Comparison of ENCODE assay signal across 11 cellular contexts in the genomic region with DNA sequence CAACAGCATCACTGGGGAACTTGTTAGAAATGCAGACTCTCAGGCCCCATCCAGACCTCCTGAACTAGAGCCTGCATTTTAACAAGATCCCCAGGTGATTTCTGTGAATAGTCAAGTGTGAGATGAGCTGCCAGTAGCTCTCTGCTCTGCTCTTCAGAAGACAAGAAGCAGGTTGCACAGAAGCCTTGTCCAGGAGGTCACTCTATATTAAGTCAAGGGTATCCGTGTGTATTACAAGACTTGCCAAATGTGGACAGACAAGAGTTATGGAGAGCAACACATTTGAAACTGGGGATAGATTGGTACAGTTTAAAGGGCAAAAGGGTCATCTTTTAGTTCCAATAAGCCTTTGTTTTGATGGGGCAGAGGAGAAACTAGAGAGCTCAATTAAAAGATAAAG. TPM values are rescaled to one million over a fixed set of nuclear protein-coding genes. Genes with fewer than 3 reads are reported as not detected.
DNase-seq lines count a peak whose midpoint lies in the region; ATAC-seq, FAIRE-seq and TF ChIP-seq lines count a peak whose summit lies in the region.
"Had no signal": no experiment of that assay in that cellular context is flagged by ENCODE, and none has a peak within 500 bp of the region (broad histone marks: within the 10 kb centered on the region; RNA-seq: fewer than 3 reads in every experiment).

No MANE protein-coding gene starts in this region.

- no peaks in the 10 kb centered on the region for H3K9me3 Mint-ChIP-seq in activated T-helper 1 cell treated with anti-CD3 and anti-CD28 coated beads, Interleukin-12 subunit alpha, Interleukin-12 subunit beta, Interleukin-2, Interleukin-4 antibody, amounts not matched to agents 30 ng/mL and 10 ng/mL and 1 ng/mL, durations not matched to agents 14 hours and 24 hours and 36 hours
- H3K9me3 Mint-ChIP-seq: activated naive CD8-positive, alpha-beta T cell treated with anti-CD3 and anti-CD28 coated beads, Interleukin-2, amount 10 ng/mL, durations not matched to agents 7 days and 5 days; CD4-positive, alpha-beta memory T cell; central memory CD8-positive, alpha-beta T cell had no signal

- dilution Hi-C loops in endothelial cell of umbilical vein (cut with MboI; ENCODE audit: extremely low pct_ligation_motif_present, low sequenced_read_pairs), result no loop called here

- ATAC-seq in Panc1 (no peak), thoracic aorta (ENCODE audit: insufficient number of reproducible peaks, low FRiP score, low read depth) (no peak)

- CTCF ChIA-PET in Panc1 (lab: Charles Lee), result no interaction called here
- CTCF ChIA-PET in endothelial cell of umbilical vein (lab: Charles Lee), result interaction anchor here (0.9 to 1.6 kb wide), 9 partner anchors 14 to 54 kb away, joined by 3 to 16 read pairs (median 4); no protein-coding TSS in a partner anchor

- FAIRE-seq in endothelial cell of umbilical vein (lab: Jason Lieb, UNC), result peak; percentile 37

- H3K79me2 ChIP-seq in endothelial cell of umbilical vein (ENCODE audit: control insufficient read depth, insufficient read depth, low read length), result no peaks in the 10 kb centered on the region

- no peak overlapping the region for H3K27ac Mint-ChIP-seq in activated T-helper 1 cell treated with anti-CD3 and anti-CD28 coated beads, Interleukin-12 subunit alpha, Interleukin-12 subunit beta, Interleukin-2, Interleukin-4 antibody, amounts not matched to agents 30 ng/mL and 10 ng/mL and 1 ng/mL, durations not matched to agents 14 hours and 24 hours and 36 hours
- H3K27ac Mint-ChIP-seq: activated naive CD8-positive, alpha-beta T cell treated with anti-CD3 and anti-CD28 coated beads, Interleukin-2, amount 10 ng/mL, durations not matched to agents 7 days and 5 days; CD4-positive, alpha-beta memory T cell had no signal

- in situ Hi-C loops in Panc1 (cut with HindIII; ENCODE audit: low pct_unique_long_range_greater_than_20kb, low sequenced_read_pairs), result no loop called here

- BruUV-seq in Panc1 (replicated peaks; lab: Mats Ljungman, UMichigan) (no TSS peak), endothelial cell of umbilical vein (replicated peaks; lab: Mats Ljungman, UMichigan) (no TSS peak)

- H3K36me3 ChIP-seq in Panc1 (ENCODE audit: control insufficient read depth, insufficient read depth, low read length) (no peaks in the 10 kb centered on the region), endothelial cell of umbilical vein (ENCODE audit: control insufficient read depth in 2 of 2, extremely low read depth in 1 of 2, insufficient read depth in 2 of 2, low read length in 2 of 2) (no peaks in the 10 kb centered on the region), mucosa of rectum (ENCODE audit: control insufficient read depth in 2 of 2, insufficient read depth in 2 of 2, low read length in 2 of 2) (no peaks in the 10 kb centered on the region), thoracic aorta (no peaks in the 10 kb centered on the region), spleen (no peaks in the 10 kb centered on the region)

- peaks cover 8% of the 10 kb centered on the region for H3K4me1 Mint-ChIP-seq in activated T-helper 1 cell treated with anti-CD3 and anti-CD28 coated beads, Interleukin-12 subunit alpha, Interleukin-12 subunit beta, Interleukin-2, Interleukin-4 antibody, amounts not matched to agents 30 ng/mL and 10 ng/mL and 1 ng/mL, durations not matched to agents 14 hours and 24 hours and 36 hours (ENCODE audit: low read depth)
- H3K4me1 Mint-ChIP-seq: activated naive CD8-positive, alpha-beta T cell treated with anti-CD3 and anti-CD28 coated beads, Interleukin-2, amount 10 ng/mL, durations not matched to agents 7 days and 5 days; CD4-positive, alpha-beta memory T cell; central memory CD8-positive, alpha-beta T cell had no signal

- DNase-seq in Panc1 (ENCODE audit: low read depth, low spot score) (no peak), endothelial cell of umbilical vein (ENCODE audit: low read depth, low spot score) (no peak), thoracic aorta (ENCODE audit: low spot score) (no peak), spleen (no peak), epidermal melanocyte (ENCODE audit: insufficient read length, low spot score) (no peak)
- no peak for DNase-seq in activated T-helper 1 cell treated with anti-CD3 and anti-CD28 coated beads, Interleukin-12 subunit alpha, Interleukin-12 subunit beta, Interleukin-2, Interleukin-4 antibody, amounts not matched to agents 30 ng/mL and 10 ng/mL and 1 ng/mL, durations not matched to agents 14 hours and 24 hours and 36 hours (ENCODE audit: low spot score)
- DNase-seq: activated naive CD8-positive, alpha-beta T cell treated with anti-CD3 and anti-CD28 coated beads, Interleukin-2, amount 10 ng/mL, durations not matched to agents 7 days and 5 days; CD4-positive, alpha-beta memory T cell; Kasumi-1 had no signal

- H4K20me1 ChIP-seq in endothelial cell of umbilical vein (replicated peaks; ENCODE audit: control insufficient read depth, extremely low read depth, insufficient read depth, low read length), result no peaks in the 10 kb centered on the region

- TF ChIP-seq CTCF in Panc1 (IDR thresholded peaks at IDR 0.05) (no peak), endothelial cell of umbilical vein (IDR thresholded peaks at IDR 0.05; ENCODE audit: extremely low read depth in 1 of 2, insufficient read depth in 1 of 2, low read depth in 1 of 2, low read length in 2 of 2) (no peak), thoracic aorta (IDR thresholded peaks at IDR 0.05) (no peak), spleen (IDR thresholded peaks at IDR 0.05 in 8 of 11, conservative IDR thresholded peaks at IDR 0.05 in 3 of 11) (no peak)

- H3K9ac ChIP-seq in endothelial cell of umbilical vein (replicated peaks; ENCODE audit: extremely low read depth, insufficient read depth, low read length) (peak overlapping the region; percentile 15), mucosa of rectum (ENCODE audit: low read depth in 1 of 2, low read length in 2 of 2) (peak overlapping the region in 1 of 2 donors; percentile 40)

- POLR2A ChIA-PET in Panc1 (lab: Charles Lee), result no interaction called here
- POLR2A ChIA-PET in endothelial cell of umbilical vein (lab: Charles Lee), result no interaction called here

- intact Hi-C loops in Panc1 (cut with micrococcal nuclease; ENCODE audit: unreplicated experiment), result no loop called here
- intact Hi-C loops in endothelial cell of umbilical vein (cut with micrococcal nuclease), result loop anchor here (1.0 to 2.0 kb wide), 2 partner anchors 23 to 36 kb away; partner anchors contain the start of gene RIN2
- intact Hi-C loops in spleen (cut with DNase I; ENCODE audit: low total_unique reads), result no loop called here
- intact Hi-C loops in activated T-helper 1 cell treated with anti-CD3 and anti-CD28 coated beads, Interleukin-12 subunit alpha, Interleukin-12 subunit beta, Interleukin-2, Interleukin-4 antibody, amounts not matched to agents 30 ng/mL and 10 ng/mL and 1 ng/mL, durations not matched to agents 14 hours and 24 hours and 36 hours (cut with micrococcal nuclease), result no loop called here

- H3K27me3 Mint-ChIP-seq in activated T-helper 1 cell treated with anti-CD3 and anti-CD28 coated beads, Interleukin-12 subunit alpha, Interleukin-12 subunit beta, Interleukin-2, Interleukin-4 antibody, amounts not matched to agents 30 ng/mL and 10 ng/mL and 1 ng/mL, durations not matched to agents 14 hours and 24 hours and 36 hours (ENCODE audit: insufficient read depth), result no peaks in the 10 kb centered on the region
- H3K27me3 Mint-ChIP-seq: activated naive CD8-positive, alpha-beta T cell treated with anti-CD3 and anti-CD28 coated beads, Interleukin-2, amount 10 ng/mL, durations not matched to agents 7 days and 5 days had no signal

- TF ChIP-seq POLR2A in endothelial cell of umbilical vein (IDR thresholded peaks at IDR 0.05; ENCODE audit: low read depth, low read length) (no peak), spleen (IDR thresholded peaks at IDR 0.05) (no peak)

- H3K4me1 ChIP-seq in Panc1 (ENCODE audit: control insufficient read depth, insufficient read depth, low read length), result peaks cover 18% of the 10 kb centered on the region
- H3K4me1 ChIP-seq in endothelial cell of umbilical vein (ENCODE audit: control insufficient read depth, extremely low read depth, insufficient read depth, low read length), result peaks cover 20% of the 10 kb centered on the region
- H3K4me1 ChIP-seq in mucosa of rectum (ENCODE audit: control insufficient read depth in 2 of 2, insufficient read depth in 2 of 2, low read length in 2 of 2), result peaks cover 9 to 35% of the 10 kb centered on the region in 2 donors
- peaks cover 13 to 17% of the 10 kb centered on the region in 2 donors for H3K4me1 ChIP-seq in thoracic aorta (ENCODE audit: control insufficient read depth in 1 of 2, low read depth in 2 of 2)
- H3K4me1 ChIP-seq in spleen, result peaks cover 0 to 27% (median 8%) of the 10 kb centered on the region in 6 donors

- no peaks in the 10 kb centered on the region for H3K27me3 ChIP-seq in Panc1 (ENCODE audit: control insufficient read depth, insufficient read depth, low read length)
- no peaks in the 10 kb centered on the region for H3K27me3 ChIP-seq in endothelial cell of umbilical vein (ENCODE audit: control insufficient read depth in 2 of 2, insufficient read depth in 2 of 2, low read length in 2 of 2)
- H3K27me3 ChIP-seq in mucosa of rectum (ENCODE audit: control insufficient read depth in 2 of 2, insufficient read depth in 2 of 2, low read length in 2 of 2), result no peaks in the 10 kb centered on the region
- H3K27me3 ChIP-seq in thoracic aorta (replicated peaks; ENCODE audit: insufficient read depth), result no peaks in the 10 kb centered on the region
- peaks cover 0 to 3% (median 0%) of the 10 kb centered on the region in 7 donors for H3K27me3 ChIP-seq in spleen (replicated peaks in 1 of 7)

- H3K4me3 ChIP-seq in Panc1 (ENCODE audit: low read depth in 2 of 2, low read length in 2 of 2), result no peak overlapping the region
- no peak overlapping the region for H3K4me3 ChIP-seq in endothelial cell of umbilical vein (replicated peaks in 1 of 3; ENCODE audit: insufficient read depth in 1 of 3, low read depth in 1 of 3, low read length in 3 of 3)
- H3K4me3 ChIP-seq in mucosa of rectum (ENCODE audit: low read length in 2 of 2), result no peak overlapping the region
- H3K4me3 ChIP-seq in thoracic aorta, result no peak overlapping the region
- H3K4me3 ChIP-seq in spleen, result no peak overlapping the region

- WGBS in spleen, 5 donors, result 78 to 96% (median 93%) methylated on average over 1 of the region's 1 CpG

- H2AFZ ChIP-seq in endothelial cell of umbilical vein (ENCODE audit: low read depth, low read length), result peak overlapping the region; percentile 16

- H3K9me3 ChIP-seq in Panc1 (ENCODE audit: control insufficient read depth, insufficient read depth, low read depth, low read length) (no peaks in the 10 kb centered on the region), endothelial cell of umbilical vein (replicated peaks; ENCODE audit: control insufficient read depth, insufficient read depth, low read length) (no peaks in the 10 kb centered on the region), mucosa of rectum (ENCODE audit: control insufficient read depth in 2 of 2, low read length in 2 of 2) (no peaks in the 10 kb centered on the region), thoracic aorta (no peaks in the 10 kb centered on the region), spleen (no peaks in the 10 kb centered on the region)

- no peaks in the 10 kb centered on the region for H3K36me3 Mint-ChIP-seq in activated T-helper 1 cell treated with anti-CD3 and anti-CD28 coated beads, Interleukin-12 subunit alpha, Interleukin-12 subunit beta, Interleukin-2, Interleukin-4 antibody, amounts not matched to agents 30 ng/mL and 10 ng/mL and 1 ng/mL, durations not matched to agents 14 hours and 24 hours and 36 hours (ENCODE audit: low read depth)
- H3K36me3 Mint-ChIP-seq: activated naive CD8-positive, alpha-beta T cell treated with anti-CD3 and anti-CD28 coated beads, Interleukin-2, amount 10 ng/mL, durations not matched to agents 7 days and 5 days; CD4-positive, alpha-beta memory T cell had no signal

- H3K27ac ChIP-seq in Panc1 (ENCODE audit: low read length) (peak overlapping the region; percentile 83), endothelial cell of umbilical vein (ENCODE audit: insufficient read depth, low read depth, low read length) (peak overlapping the region; percentile 53), mucosa of rectum (ENCODE audit: low read depth in 2 of 2, low read length in 2 of 2) (peak overlapping the region; percentile 38 to 55), thoracic aorta (peak overlapping the region; percentile 62 to 70), spleen (no peak overlapping the region)

- peak overlapping the region; percentile 35 for H3K4me2 ChIP-seq in endothelial cell of umbilical vein (ENCODE audit: insufficient read depth, low read length)

- peaks cover 2% of the 10 kb centered on the region for H3K9me1 ChIP-seq in endothelial cell of umbilical vein (replicated peaks; ENCODE audit: control insufficient read depth, extremely low read depth, insufficient read depth, low read length)

- no peak overlapping the region for H3K4me3 Mint-ChIP-seq in activated T-helper 1 cell treated with anti-CD3 and anti-CD28 coated beads, Interleukin-12 subunit alpha, Interleukin-12 subunit beta, Interleukin-2, Interleukin-4 antibody, amounts not matched to agents 30 ng/mL and 10 ng/mL and 1 ng/mL, durations not matched to agents 14 hours and 24 hours and 36 hours
- H3K4me3 Mint-ChIP-seq: activated naive CD8-positive, alpha-beta T cell treated with anti-CD3 and anti-CD28 coated beads, Interleukin-2, amount 10 ng/mL, durations not matched to agents 7 days and 5 days; CD4-positive, alpha-beta memory T cell; central memory CD8-positive, alpha-beta T cell had no signal

RNA-seq across cellular contexts. Expression of gene RIN2, which starts 23.2 kb away (rescaled TPM):
- total RNA-seq in Panc1 (2021; ENCODE audit: unreplicated experiment), result 25.0 TPM
- polyA plus RNA-seq in Panc1 (2012; ENCODE audit: insufficient read length), result 13.8 TPM
- total RNA-seq in endothelial cell of umbilical vein, result 98.5 and 119 TPM in 2 replicates
- polyA plus RNA-seq in endothelial cell of umbilical vein, result 18.0 and 22.6 TPM in 2 replicates
- 26.4 and 28.1 TPM in 2 replicates for polyA plus RNA-seq in endothelial cell of umbilical vein (2011; cell fraction: cytosol; rRNA removed)
- polyA plus RNA-seq in endothelial cell of umbilical vein (2011; cell fraction: nucleus; rRNA removed), result 78.0 and 79.9 TPM in 2 replicates
- polyA plus RNA-seq in endothelial cell of umbilical vein (2012), result 44.9 and 47.0 TPM in 2 replicates
- polyA minus RNA-seq in endothelial cell of umbilical vein, result 121 and 149 TPM in 2 replicates
- 9.7 TPM for polyA minus RNA-seq in endothelial cell of umbilical vein (2011; cell fraction: cytosol; rRNA and poly(A)+ RNA removed)
- polyA minus RNA-seq in endothelial cell of umbilical vein (2011; cell fraction: nucleus; rRNA and poly(A)+ RNA removed), result 186 and 192 TPM in 2 replicates
- 100 to 1,000 TPM in 1 of 2 donors, 10 to 100 TPM in 1; 60.9 to 121 TPM for total RNA-seq in thoracic aorta
- 100 to 1,000 TPM in 2 of 7 donors, 10 to 100 TPM in 5; 56.7 to 135 (median 93.7) TPM for total RNA-seq in spleen
- polyA plus RNA-seq in spleen, result 10 to 100 TPM in 1 of 3 donors, 1 to 10 TPM in 2; 4.8 to 14.5 (median 6.2) TPM
- total RNA-seq in activated T-helper 1 cell treated with anti-CD3 and anti-CD28 coated beads, Interleukin-12 subunit alpha, Interleukin-12 subunit beta, Interleukin-2, Interleukin-4 antibody, amounts not matched to agents 30 ng/mL and 10 ng/mL and 1 ng/mL, durations not matched to agents 14 hours and 24 hours and 36 hours, result not detected in 2 replicates
- polyA plus RNA-seq: CD4-positive, alpha-beta memory T cell had no signal

Comparison
In these comparisons a context has a peak if more than half of its experiments do, and no peak if none do; other contexts are left out.
1. H3K27ac ChIP-seq: peak in Panc1 (single experiment), endothelial cell of umbilical vein (single experiment), mucosa of rectum (2 of 2) and thoracic aorta (2 of 2); none in spleen (0 of 8).
2. RNA of gene RIN2, which starts 23.2 kb away (total RNA-seq): 60.9 to 121 TPM in thoracic aorta, 98.5 to 119 TPM in endothelial cell of umbilical vein, 56.7 to 135 TPM in spleen and 25.0 TPM in Panc1 (single experiment); not detected in activated T-helper 1 cell treated with anti-CD3 and anti-CD28 coated beads, Interleukin-12 subunit alpha, Interleukin-12 subunit beta, Interleukin-2, Interleukin-4 antibody, amounts not matched to agents 30 ng/mL and 10 ng/mL and 1 ng/mL, durations not matched to agents 14 hours and 24 hours and 36 hours; every median in the first group is over 10 times any median in the second.